ENCODE assay signal across 10 cellular contexts in genomic region chr14:105529506-105530445, GRCh38. TPM values are rescaled to one million over a fixed set of nuclear protein-coding genes. Genes with fewer than 3 reads are reported as not detected.
DNase-seq lines count a peak whose midpoint lies in the region; ATAC-seq and TF ChIP-seq lines count a peak whose summit lies in the region.
"Had no signal": no experiment of that assay in that cellular context is flagged by ENCODE, and none has a peak within 500 bp of the region (broad histone marks: within the 10 kb centered on the region; RNA-seq: fewer than 3 reads in every experiment).

No MANE protein-coding gene starts in this region.

- no peaks in the 10 kb centered on the region for H4K20me1 ChIP-seq in hepatocyte (ENCODE audit: insufficient read depth, poor library complexity, severe bottlenecking)

- WGBS in hepatocyte (ENCODE audit: low lambda C conversion rate, missing lambda C conversion rate): 94% methylated on average over 17 of the region's 78 CpGs

- H3K4me1 Mint-ChIP-seq in IgD-negative memory B cell (peaks cover 18 to 26% (median 25%) of the 10 kb centered on the region in 3 donors), endothelial cell (ENCODE audit: unreplicated experiment) (no peaks in the 10 kb centered on the region)
- peaks cover 55% of the 10 kb centered on the region for H3K4me1 Mint-ChIP-seq in stimulated activated memory B cell treated with anti-CD40 and anti-IgM and Interleukin-4, amounts not matched to agents 10 μg/mL and 1 μg/mL and 100 μg/mL, for 72 hours

- H3K79me2 ChIP-seq in hepatocyte: no peaks in the 10 kb centered on the region

- H3K27me3 ChIP-seq in hepatocyte: no peaks in the 10 kb centered on the region

- H3K4me3 Mint-ChIP-seq in IgD-negative memory B cell (peak overlapping the region; percentile 45 to 92 (median 86)), endothelial cell (ENCODE audit: unreplicated experiment) (no peak overlapping the region)
- peak overlapping the region; percentile 78 for H3K4me3 Mint-ChIP-seq in stimulated activated memory B cell treated with anti-CD40 and anti-IgM and Interleukin-4, amounts not matched to agents 10 μg/mL and 1 μg/mL and 100 μg/mL, for 72 hours

- TF ChIP-seq CTCF in hepatocyte (IDR thresholded peaks at IDR 0.05; ENCODE audit: poor library complexity) (no peak), endothelial cell (IDR thresholded peaks at IDR 0.05; ENCODE audit: unreplicated experiment) (no peak)

- H3K27me3 Mint-ChIP-seq in IgD-negative memory B cell (peaks cover 14% of the 10 kb centered on the region), endothelial cell (ENCODE audit: unreplicated experiment) (peaks cover 19% of the 10 kb centered on the region)
- H3K27me3 Mint-ChIP-seq in stimulated activated memory B cell treated with anti-CD40 and anti-IgM and Interleukin-4, amounts not matched to agents 10 μg/mL and 1 μg/mL and 100 μg/mL, for 72 hours: peaks cover 24% of the 10 kb centered on the region

- no peaks in the 10 kb centered on the region for H3K36me3 ChIP-seq in hepatocyte (replicated peaks; ENCODE audit: insufficient read depth, low read depth)
- H3K36me3 ChIP-seq: SJSA1 had no signal

- H2AFZ ChIP-seq in hepatocyte: no peak overlapping the region

- no peaks in the 10 kb centered on the region for H3K9me2 ChIP-seq in hepatocyte (replicated peaks; ENCODE audit: insufficient read depth)

- no peaks in the 10 kb centered on the region for H3K4me1 ChIP-seq in hepatocyte (ENCODE audit: insufficient read depth)

- no peak for ATAC-seq in stimulated activated memory B cell treated with anti-CD40 and anti-IgM and Interleukin-4, amounts not matched to agents 10 μg/mL and 1 μg/mL and 100 μg/mL, for 72 hours
- ATAC-seq in GM19328 (IDR thresholded peaks at IDR 0.05; ENCODE audit: unreplicated experiment): no peak

- no peak overlapping the region for H3K4me2 ChIP-seq in hepatocyte

- H3K9me3 ChIP-seq in hepatocyte (ENCODE audit: low read depth): no peaks in the 10 kb centered on the region
- H3K9me3 ChIP-seq: SJSA1 had no signal

- H3K27ac Mint-ChIP-seq in IgD-negative memory B cell (peak overlapping the region in 2 of 3 donors; percentile 5 to 83), endothelial cell (ENCODE audit: unreplicated experiment) (no peak overlapping the region)
- peak overlapping the region; percentile 77 for H3K27ac Mint-ChIP-seq in stimulated activated memory B cell treated with anti-CD40 and anti-IgM and Interleukin-4, amounts not matched to agents 10 μg/mL and 1 μg/mL and 100 μg/mL, for 72 hours

- H3K36me3 Mint-ChIP-seq in IgD-negative memory B cell: peaks cover 1% of the 10 kb centered on the region
- no peaks in the 10 kb centered on the region for H3K36me3 Mint-ChIP-seq in stimulated activated memory B cell treated with anti-CD40 and anti-IgM and Interleukin-4, amounts not matched to agents 10 μg/mL and 1 μg/mL and 100 μg/mL, for 72 hours
- no peaks in the 10 kb centered on the region for H3K36me3 Mint-ChIP-seq in endothelial cell (ENCODE audit: low read depth, unreplicated experiment)

- no peak overlapping the region for H3K27ac ChIP-seq in hepatocyte
- H3K27ac ChIP-seq: SJSA1 had no signal

- H3K9me3 Mint-ChIP-seq in IgD-negative memory B cell: no peaks in the 10 kb centered on the region
- no peaks in the 10 kb centered on the region for H3K9me3 Mint-ChIP-seq in stimulated activated memory B cell treated with anti-CD40 and anti-IgM and Interleukin-4, amounts not matched to agents 10 μg/mL and 1 μg/mL and 100 μg/mL, for 72 hours
- H3K9me3 Mint-ChIP-seq in endothelial cell (ENCODE audit: unreplicated experiment): no peaks in the 10 kb centered on the region

- H3K4me3 ChIP-seq in hepatocyte: no peak overlapping the region
- H3K4me3 ChIP-seq: SJSA1 had no signal

- peak; percentile 52 for DNase-seq in activated T-cell treated with anti-CD3 and anti-CD28 coated beads for 48 hours (ENCODE audit: low read depth)
- DNase-seq in hepatocyte (ENCODE audit: low spot score): peak; percentile 2
- no peak for DNase-seq in SKM-1 (lab: John Stamatoyannopoulos, UW; ENCODE audit: unreplicated experiment)
- no peak for DNase-seq in endothelial cell (ENCODE audit: low spot score)
- no peak for DNase-seq in amniotic stem cell (lab: John Stamatoyannopoulos, UW)
- DNase-seq: NCI-H1694 had no signal

RNA-seq across cellular contexts. Expression of gene TMEM121, which starts 3.4 kb away (rescaled TPM):
- polyA plus RNA-seq in IgD-negative memory B cell (5.5 TPM), hepatocyte (3.0 and 5.8 TPM in 2 replicates)
- total RNA-seq in hepatocyte (2.3 and 3.0 TPM in 2 replicates), endothelial cell (ENCODE audit: unreplicated experiment) (1.6 TPM)

RNA-seq across cellular contexts. Expression of gene TEDC1, which starts 38.7 kb away (rescaled TPM):
- 11.8 TPM for polyA plus RNA-seq in IgD-negative memory B cell
- total RNA-seq in hepatocyte: 3.5 and 3.9 TPM in 2 replicates
- polyA plus RNA-seq in hepatocyte: 4.9 and 5.1 TPM in 2 replicates
- total RNA-seq in endothelial cell (ENCODE audit: unreplicated experiment): 11.5 TPM

RNA-seq across cellular contexts. Expression of gene CRIP1, which starts 43.1 kb away (rescaled TPM):
- polyA plus RNA-seq in IgD-negative memory B cell (1,925 TPM), hepatocyte (14.7 and 19.6 TPM in 2 replicates)
- total RNA-seq in hepatocyte (1.8 and 5.8 TPM in 2 replicates), endothelial cell (ENCODE audit: unreplicated experiment) (2.5 TPM)

RNA-seq across cellular contexts. Expression of gene CRIP2, which starts 55.2 kb away (rescaled TPM):
- polyA plus RNA-seq in IgD-negative memory B cell: 70.8 TPM
- 8.3 and 11.3 TPM in 2 replicates for total RNA-seq in hepatocyte
- 29.1 and 45.6 TPM in 2 replicates for polyA plus RNA-seq in hepatocyte
- 67.4 TPM for total RNA-seq in endothelial cell (ENCODE audit: unreplicated experiment)

Comparison
In these comparisons a context has a peak if more than half of its experiments do, and no peak if none do; other contexts are left out.
1. DNase-seq: peak in activated T-cell treated with anti-CD3 and anti-CD28 coated beads for 48 hours (single experiment) and hepatocyte (single experiment); none in SKM-1 (single experiment), endothelial cell (single experiment) and amniotic stem cell (single experiment).